In the genomic region with DNA sequence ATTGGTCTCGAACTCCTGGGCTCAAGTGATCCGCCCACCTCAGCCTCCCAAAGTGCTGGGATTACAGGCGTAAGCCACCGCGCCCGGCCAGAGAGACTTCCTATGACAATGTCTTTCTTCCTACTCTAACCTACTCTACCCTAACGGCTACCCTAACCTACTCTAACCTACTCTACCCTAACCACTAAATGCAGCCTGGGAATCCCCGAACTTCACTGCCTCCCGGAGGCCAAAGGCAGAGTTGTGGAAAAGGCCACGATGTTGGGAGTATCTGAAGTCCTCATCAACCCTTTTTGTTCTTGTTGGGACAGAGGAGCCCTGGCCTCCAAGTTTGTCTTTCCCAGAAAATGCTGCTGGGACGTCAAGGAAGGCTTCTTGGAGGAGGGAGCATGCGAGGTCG, we compare ENCODE assay signal across 2 cellular contexts.
A peak's percentile ranks its signal among the peaks of the same experiment; 100 is the strongest.
TF ChIP-seq lines count a peak whose summit lies in the region.

No MANE protein-coding gene starts in this region.

TF ChIP-seq in GM23338, 12 proteins besides CTCF, POLR2A, EP300 and RAD21:
- peak; percentile 80 for TF ChIP-seq POLR2AphosphoS5 (IDR thresholded peaks at IDR 0.05; ENCODE audit: low read depth)
- TF ChIP-seq ZNF114 (CRISPR knock-in tag; IDR thresholded peaks at IDR 0.05), result no peak

TF ChIP-seq in K562, 482 proteins besides CTCF, POLR2A, EP300 and RAD21:
- TF ChIP-seq ELF4 (CRISPR knock-in tag; IDR thresholded peaks at IDR 0.05) (no peak), ZNF224 (CRISPR knock-in tag; IDR thresholded peaks at IDR 0.05) (no peak), HLTF (IDR thresholded peaks at IDR 0.05) (no peak), HMGN3 (IDR thresholded peaks at IDR 0.05; ENCODE audit: borderline replicate concordance, extremely low read depth, insufficient read length, low read depth, low read length) (no peak), CBX1 (IDR thresholded peaks at IDR 0.05; ENCODE audit: low read depth) (no peak), GTF2F1 (IDR thresholded peaks at IDR 0.05; ENCODE audit: low read depth, low read length) (no peak), ZFPM2 (CRISPR knock-in tag; IDR thresholded peaks at IDR 0.05) (no peak), PKNOX1 (IDR thresholded peaks at IDR 0.05) (no peak), BRD9 (IDR thresholded peaks at IDR 0.05; ENCODE audit: low read depth, partially characterized antibody) (no peak), POLR2AphosphoS2 (IDR thresholded peaks at IDR 0.05; ENCODE audit: low read length) (no peak), LEF1 (IDR thresholded peaks at IDR 0.05) (no peak), RCOR1 (IDR thresholded peaks at IDR 0.05; ENCODE audit: borderline replicate concordance in 1 of 2, low read depth in 2 of 2, low read length in 2 of 2) (no peak)
- TF ChIP-seq, protein P1, sequence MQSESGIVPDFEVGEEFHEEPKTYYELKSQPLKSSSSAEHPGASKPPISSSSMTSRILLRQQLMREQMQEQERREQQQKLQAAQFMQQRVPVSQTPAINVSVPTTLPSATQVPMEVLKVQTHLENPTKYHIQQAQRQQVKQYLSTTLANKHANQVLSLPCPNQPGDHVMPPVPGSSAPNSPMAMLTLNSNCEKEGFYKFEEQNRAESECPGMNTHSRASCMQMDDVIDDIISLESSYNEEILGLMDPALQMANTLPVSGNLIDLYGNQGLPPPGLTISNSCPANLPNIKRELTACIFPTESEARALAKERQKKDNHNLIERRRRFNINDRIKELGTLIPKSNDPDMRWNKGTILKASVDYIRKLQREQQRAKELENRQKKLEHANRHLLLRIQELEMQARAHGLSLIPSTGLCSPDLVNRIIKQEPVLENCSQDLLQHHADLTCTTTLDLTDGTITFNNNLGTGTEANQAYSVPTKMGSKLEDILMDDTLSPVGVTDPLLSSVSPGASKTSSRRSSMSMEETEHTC (IDR thresholded peaks at IDR 0.05), result no peak
- TF ChIP-seq, protein P2, sequence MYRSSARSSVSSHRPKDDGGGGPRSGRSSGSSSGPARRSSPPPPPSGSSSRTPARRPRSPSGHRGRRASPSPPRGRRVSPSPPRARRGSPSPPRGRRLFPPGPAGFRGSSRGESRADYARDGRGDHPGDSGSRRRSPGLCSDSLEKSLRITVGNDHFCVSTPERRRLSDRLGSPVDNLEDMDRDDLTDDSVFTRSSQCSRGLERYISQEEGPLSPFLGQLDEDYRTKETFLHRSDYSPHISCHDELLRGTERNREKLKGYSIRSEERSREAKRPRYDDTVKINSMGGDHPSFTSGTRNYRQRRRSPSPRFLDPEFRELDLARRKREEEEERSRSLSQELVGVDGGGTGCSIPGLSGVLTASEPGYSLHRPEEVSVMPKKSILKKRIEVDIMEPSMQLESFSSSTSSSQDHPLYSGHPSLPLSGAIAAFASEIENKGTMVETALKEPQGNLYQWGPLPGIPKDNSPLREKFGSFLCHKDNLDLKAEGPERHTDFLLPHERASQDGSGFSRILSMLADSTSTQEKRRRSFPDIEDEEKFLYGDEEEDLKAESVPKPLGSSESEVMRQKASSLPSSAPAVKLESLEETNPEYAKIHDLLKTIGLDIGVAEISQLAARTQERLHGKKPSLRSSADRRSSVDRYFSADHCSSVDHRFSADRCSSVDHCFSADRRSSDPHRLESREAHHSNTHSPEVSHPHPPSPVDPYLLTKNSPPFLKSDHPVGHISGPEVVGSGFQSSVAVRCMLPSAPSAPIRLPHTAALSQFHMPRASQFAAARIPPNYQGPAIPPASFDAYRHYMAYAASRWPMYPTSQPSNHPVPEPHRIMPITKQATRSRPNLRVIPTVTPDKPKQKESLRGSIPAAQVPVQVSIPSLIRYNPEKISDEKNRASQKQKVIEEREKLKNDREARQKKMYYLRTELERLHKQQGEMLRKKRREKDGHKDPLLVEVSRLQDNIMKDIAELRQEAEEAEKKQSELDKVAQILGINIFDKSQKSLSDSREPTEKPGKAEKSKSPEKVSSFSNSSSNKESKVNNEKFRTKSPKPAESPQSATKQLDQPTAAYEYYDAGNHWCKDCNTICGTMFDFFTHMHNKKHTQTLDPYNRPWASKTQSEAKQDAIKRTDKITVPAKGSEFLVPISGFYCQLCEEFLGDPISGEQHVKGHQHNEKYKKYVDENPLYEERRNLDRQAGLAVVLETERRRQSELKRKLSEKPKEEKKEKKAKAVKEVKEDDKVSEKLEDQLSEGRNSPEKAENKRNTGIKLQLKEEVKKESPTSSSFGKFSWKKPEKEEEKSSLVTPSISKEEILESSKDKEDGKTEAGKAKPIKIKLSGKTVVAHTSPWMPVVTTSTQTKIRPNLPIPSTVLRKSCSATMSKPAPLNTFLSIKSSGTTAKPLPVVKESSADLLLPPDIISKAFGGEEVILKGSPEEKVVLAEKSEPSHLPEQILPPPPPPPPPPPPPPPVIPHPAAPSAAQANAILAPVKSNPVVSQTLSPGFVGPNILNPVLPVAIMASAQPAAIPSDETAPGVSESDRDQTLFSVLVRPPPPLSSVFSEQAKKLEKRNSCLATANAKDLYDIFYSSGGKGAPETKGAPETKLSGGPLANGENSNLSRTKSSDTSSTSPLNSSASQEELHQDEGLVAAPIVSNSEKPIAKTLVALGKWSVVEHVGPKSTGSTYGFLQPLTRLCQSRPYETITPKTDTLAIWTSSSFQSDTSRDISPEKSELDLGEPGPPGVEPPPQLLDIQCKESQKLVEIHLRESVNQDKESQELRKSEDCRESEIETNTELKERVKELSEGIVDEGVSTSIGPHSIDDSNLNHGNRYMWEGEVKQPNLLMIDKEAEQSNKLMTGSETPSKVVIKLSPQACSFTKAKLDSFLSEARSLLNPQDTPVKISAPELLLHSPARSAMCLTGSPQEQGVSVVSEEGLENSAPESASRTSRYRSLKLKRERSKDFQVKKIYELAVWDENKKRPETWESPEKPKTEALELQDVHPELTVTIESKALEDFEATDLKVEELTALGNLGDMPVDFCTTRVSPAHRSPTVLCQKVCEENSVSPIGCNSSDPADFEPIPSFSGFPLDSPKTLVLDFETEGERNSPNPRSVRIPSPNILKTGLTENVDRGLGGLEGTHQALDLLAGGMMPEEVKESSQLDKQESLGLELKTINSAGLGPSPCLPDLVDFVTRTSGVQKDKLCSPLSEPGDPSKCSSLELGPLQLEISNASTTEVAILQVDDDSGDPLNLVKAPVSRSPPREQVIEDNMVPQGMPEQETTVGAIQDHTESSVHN (IDR thresholded peaks at IDR 0.05; ENCODE audit: borderline replicate concordance in 1 of 2, low read depth in 1 of 2), result no peak
